Comparison of ENCODE assay signal across 23 cellular contexts in the genomic region with DNA sequence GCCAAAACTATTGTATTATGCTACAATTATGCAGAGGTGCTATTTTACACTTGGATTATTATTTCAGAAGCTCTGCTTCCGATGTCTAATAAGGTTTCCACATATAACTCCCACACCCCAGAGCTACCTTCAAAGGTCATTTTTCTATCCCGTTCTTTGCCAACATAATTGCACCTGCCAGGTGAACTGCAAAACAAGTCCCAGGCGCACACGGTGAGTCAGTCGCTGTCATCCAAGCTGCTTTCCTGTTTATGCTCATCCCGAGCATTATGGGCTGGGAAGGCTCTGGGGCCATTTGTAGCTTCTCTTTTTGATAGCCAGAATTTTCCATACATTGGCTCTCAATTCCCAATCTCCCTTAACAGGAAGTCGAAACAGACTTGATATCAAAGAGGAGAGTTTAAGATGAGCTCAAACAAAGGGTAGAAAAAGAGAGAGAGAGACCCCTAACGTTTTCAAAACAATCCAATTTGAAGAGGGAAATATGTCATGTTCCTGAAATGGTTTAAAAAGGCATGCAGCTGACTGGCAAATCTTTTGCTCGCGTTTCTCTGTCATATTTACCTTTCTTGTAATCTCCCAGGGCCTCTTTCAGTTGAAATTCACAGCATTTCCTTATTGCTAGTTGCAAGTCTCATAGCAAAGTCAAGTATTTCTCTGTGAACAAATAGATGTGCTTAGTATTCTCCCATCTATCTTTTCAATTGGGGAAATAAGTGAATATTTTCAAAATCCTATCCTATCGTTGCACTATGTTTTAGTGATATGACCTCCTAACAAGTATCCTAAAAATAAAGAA.
DNase-seq lines count a peak whose midpoint lies in the region; ATAC-seq, FAIRE-seq and TF ChIP-seq lines count a peak whose summit lies in the region.
"Had no signal": no experiment of that assay in that cellular context is flagged by ENCODE, and none has a peak within 500 bp of the region (broad histone marks: within the 10 kb centered on the region; RNA-seq: fewer than 3 reads in every experiment).

No MANE protein-coding gene starts in this region.

- peak; percentile 34 for DNase-seq in NCI-H2107 treated with DMSO at 0.1 percent for 48 hours (lab: John Stamatoyannopoulos, UW; ENCODE audit: unreplicated experiment)
- no peak for DNase-seq in NCI-H2107 (lab: John Stamatoyannopoulos, UW)
- peak; percentile 25 for DNase-seq in NCI-H2029 (lab: John Stamatoyannopoulos, UW)
- DNase-seq in colonic mucosa, result peak; percentile 57
- DNase-seq in small intestine, result peak; percentile 72
- DNase-seq in AG08396 (ENCODE audit: low spot score), result no peak
- no peak for DNase-seq in NCI-H1436 treated with DMSO at 0.1 percent for 48 hours (lab: John Stamatoyannopoulos, UW)
- DNase-seq: activated CD4-positive, alpha-beta T cell treated with anti-CD3 and anti-CD28 coated beads, Interleukin-2, amount 50 U/mL, for 1 hour; activated CD8-positive, alpha-beta memory T cell treated with anti-CD3 and anti-CD28 coated beads, Interleukin-2, amount 50 U/mL, for 4 hours; foreskin fibroblast; Kasumi-1; NCI-H1048; NCI-H446; occipital lobe; RPMI8226; stimulated activated CD4-positive, alpha-beta T cell treated with anti-CD3 and anti-CD28 coated beads, Interleukin-2, amount 100 ng/mL, for 48 hours; stimulated activated naive CD4-positive, alpha-beta T cell treated with Interleukin-2 at 50 U/mL for 16 hours; thyroid gland; WERI-Rb-1 had no signal

- no peak for TF ChIP-seq CTCF in colonic mucosa (IDR thresholded peaks at IDR 0.05)

- FAIRE-seq in small intestine (lab: Jason Lieb, UNC), result no peak
- FAIRE-seq: A204.1, astrocyte had no signal

- no peaks in the 10 kb centered on the region for H3K9me3 ChIP-seq in colonic mucosa
- no peaks in the 10 kb centered on the region for H3K9me3 ChIP-seq in small intestine (ENCODE audit: control insufficient read depth, low read depth)
- H3K9me3 ChIP-seq: thyroid gland had no signal

- H3K4me1 ChIP-seq in colonic mucosa (no peaks in the 10 kb centered on the region), small intestine (ENCODE audit: control insufficient read depth in 2 of 2, insufficient read depth in 1 of 2, low read depth in 1 of 2, low read length in 1 of 2) (no peaks in the 10 kb centered on the region)
- H3K4me1 ChIP-seq: thyroid gland had no signal

- 16 to 50% (median 31%) methylated on average over 11 of the region's 11 CpGs for WGBS in small intestine, 3 donors

- H3K27ac ChIP-seq in colonic mucosa (peak overlapping the region; percentile 67), small intestine (ENCODE audit: low read depth in 1 of 2, low read length in 1 of 2) (no peak overlapping the region)
- H3K27ac ChIP-seq: thyroid gland, WERI-Rb-1 had no signal

- no peaks in the 10 kb centered on the region for H3K36me3 ChIP-seq in colonic mucosa
- H3K36me3 ChIP-seq in small intestine (ENCODE audit: control insufficient read depth in 2 of 2, insufficient read depth in 2 of 2, low read length in 2 of 2), result no peaks in the 10 kb centered on the region
- H3K36me3 ChIP-seq: thyroid gland, WERI-Rb-1 had no signal

- no peak for ATAC-seq in GM21360 (IDR thresholded peaks at IDR 0.05; ENCODE audit: unreplicated experiment)

- H3K9ac ChIP-seq in colonic mucosa (ENCODE audit: low read depth in 2 of 2, low read length in 2 of 2), result no peak overlapping the region

- no peaks in the 10 kb centered on the region for H3K27me3 ChIP-seq in colonic mucosa
- no peaks in the 10 kb centered on the region for H3K27me3 ChIP-seq in small intestine (ENCODE audit: control insufficient read depth in 2 of 2, insufficient read depth in 2 of 2, low read length in 2 of 2)
- H3K27me3 ChIP-seq: thyroid gland had no signal

- intact Hi-C loops in colonic mucosa (cut with DNase I), result no loop called here

- H3K4me3 ChIP-seq in colonic mucosa, result no peak overlapping the region
- no peak overlapping the region for H3K4me3 ChIP-seq in small intestine (ENCODE audit: low read depth in 1 of 2, low read length in 2 of 2)
- H3K4me3 ChIP-seq: lung, thyroid gland had no signal

Comparison
In these comparisons a context has a peak if more than half of its experiments do, and no peak if none do; other contexts are left out.
1. DNase-seq: peak in NCI-H2107 treated with DMSO at 0.1 percent for 48 hours (single experiment), NCI-H2029 (single experiment), colonic mucosa (single experiment) and small intestine (single experiment); none in NCI-H2107 (single experiment), AG08396 (single experiment) and NCI-H1436 treated with DMSO at 0.1 percent for 48 hours (single experiment).